In genomic region chr5:132489051-132489770, GRCh38 we compare ENCODE assay signal across 8 cellular contexts.
DNase-seq lines count a peak whose midpoint lies in the region; ATAC-seq and TF ChIP-seq lines count a peak whose summit lies in the region.

No MANE protein-coding gene starts in this region.

- no peak for TF ChIP-seq CTCF in epithelial cell of esophagus (IDR thresholded peaks at IDR 0.05; ENCODE audit: insufficient read depth, low read depth, low read length, missing control alignments)

- peak overlapping the region; percentile 87 for H3K27ac Mint-ChIP-seq in T-helper 1 cell treated with Interleukin-12 subunit alpha and Interleukin-12 subunit beta and Interleukin-4 antibody, amounts not matched to agents 30 μg/mL and 1 μg/mL, for 36 hours

- peak; percentile 38 for TF ChIP-seq POLR2A in GM18951 (IDR thresholded peaks at IDR 0.05; ENCODE audit: extremely low read depth, insufficient read depth, insufficient read length)

- H3K27me3 Mint-ChIP-seq in T-helper 1 cell treated with Interleukin-12 subunit alpha and Interleukin-12 subunit beta and Interleukin-4 antibody, amounts not matched to agents 30 μg/mL and 1 μg/mL, for 36 hours (ENCODE audit: low read depth): no peaks in the 10 kb centered on the region

- peaks cover 62% of the 10 kb centered on the region for H3K36me3 Mint-ChIP-seq in T-helper 1 cell treated with Interleukin-12 subunit alpha and Interleukin-12 subunit beta and Interleukin-4 antibody, amounts not matched to agents 30 μg/mL and 1 μg/mL, for 36 hours (ENCODE audit: low read depth)

- peaks cover 37% of the 10 kb centered on the region for H3K36me3 ChIP-seq in rectal smooth muscle tissue (ENCODE audit: control insufficient read depth, insufficient read depth, low read length)

- H3K4me3 Mint-ChIP-seq in T-helper 1 cell treated with Interleukin-12 subunit alpha and Interleukin-12 subunit beta and Interleukin-4 antibody, amounts not matched to agents 30 μg/mL and 1 μg/mL, for 36 hours: peak overlapping the region; percentile 98

- H3K27ac ChIP-seq in rectal smooth muscle tissue (ENCODE audit: low read depth, low read length): no peak overlapping the region

- in situ Hi-C loops in GM18951 (cut with MboI; ENCODE audit: low sequenced_read_pairs, unreplicated experiment): no loop called here

- H3K9me3 Mint-ChIP-seq in T-helper 1 cell treated with Interleukin-12 subunit alpha and Interleukin-12 subunit beta and Interleukin-4 antibody, amounts not matched to agents 30 μg/mL and 1 μg/mL, for 36 hours: no peaks in the 10 kb centered on the region

- no peaks in the 10 kb centered on the region for H3K27me3 ChIP-seq in rectal smooth muscle tissue (ENCODE audit: control insufficient read depth, insufficient read depth, low read length)

- peaks cover 59% of the 10 kb centered on the region for H3K4me1 Mint-ChIP-seq in T-helper 1 cell treated with Interleukin-12 subunit alpha and Interleukin-12 subunit beta and Interleukin-4 antibody, amounts not matched to agents 30 μg/mL and 1 μg/mL, for 36 hours (ENCODE audit: low read depth)

- no peak for DNase-seq in epithelial cell of esophagus (ENCODE audit: low read depth)
- DNase-seq in COLO829 (ENCODE audit: low spot score): no peak
- no peak for DNase-seq in SW480 (ENCODE audit: low spot score)

- ATAC-seq in GM18520 (IDR thresholded peaks at IDR 0.05; ENCODE audit: unreplicated experiment): no peak
- ATAC-seq in GM21528 (IDR thresholded peaks at IDR 0.05; ENCODE audit: low FRiP score, unreplicated experiment): no peak

- peak overlapping the region; percentile 69 for H3K4me3 ChIP-seq in epithelial cell of esophagus (ENCODE audit: low read length)
- H3K4me3 ChIP-seq in rectal smooth muscle tissue (ENCODE audit: low read length): peak overlapping the region; percentile 91

- H3K9ac ChIP-seq in rectal smooth muscle tissue (ENCODE audit: low read length): peak overlapping the region; percentile 91

- H3K4me1 ChIP-seq in rectal smooth muscle tissue (ENCODE audit: control insufficient read depth, insufficient read depth, low read length): peaks cover 20% of the 10 kb centered on the region
